Comparison of ENCODE assay signal across 11 cellular contexts in the genomic region with DNA sequence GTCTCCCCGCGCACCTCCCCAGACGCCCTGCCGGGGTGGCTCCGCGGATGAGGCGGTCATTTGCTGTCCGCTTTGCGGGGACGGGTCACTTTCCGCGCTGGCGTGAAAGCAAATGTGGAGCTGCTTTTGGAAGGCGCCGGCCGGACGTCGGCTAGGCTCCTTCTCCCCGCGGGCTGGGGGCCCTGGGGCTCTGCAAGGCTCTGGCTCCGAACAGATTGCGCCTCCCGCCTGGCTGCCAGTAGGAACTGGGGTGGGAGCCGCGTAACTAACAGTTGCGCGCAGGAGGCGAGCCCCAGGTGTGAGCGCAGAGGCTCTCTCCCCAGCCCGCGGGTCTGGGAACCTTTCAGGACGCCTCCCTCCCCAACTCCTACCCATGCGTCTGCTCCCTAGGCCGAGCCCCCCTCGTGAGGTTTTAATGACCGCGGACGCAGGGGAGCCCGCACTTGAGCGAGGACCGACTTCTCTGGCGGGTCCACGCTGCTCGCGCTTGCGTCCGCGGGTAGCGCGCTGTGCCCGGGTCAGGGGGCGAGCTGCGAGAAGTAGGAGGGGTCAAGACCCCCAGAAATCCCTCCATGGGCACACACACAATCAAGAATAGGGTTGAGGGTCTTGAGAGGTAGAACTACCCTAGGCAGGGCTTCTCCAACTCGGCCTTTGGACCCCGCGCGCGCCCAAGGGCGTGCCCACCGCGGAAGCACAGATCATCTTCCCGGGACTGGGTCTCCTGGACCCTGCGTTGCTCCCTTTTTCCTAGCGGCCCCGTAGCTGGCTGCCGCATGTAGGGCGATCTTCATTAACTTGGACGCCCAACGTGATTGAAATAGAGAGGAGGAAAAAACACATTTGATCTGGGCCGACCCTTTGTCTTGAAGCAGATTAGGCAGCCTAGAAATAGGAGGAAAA.
DNase-seq lines count a peak whose midpoint lies in the region; ATAC-seq, FAIRE-seq and TF ChIP-seq lines count a peak whose summit lies in the region.
"Had no signal": no experiment of that assay in that cellular context is flagged by ENCODE, and none has a peak within 500 bp of the region (broad histone marks: within the 10 kb centered on the region; RNA-seq: fewer than 3 reads in every experiment).

No MANE protein-coding gene starts in this region.

- intact Hi-C loops in sigmoid colon (cut with DNase I): loop anchor here (1.0 to 10.0 kb wide), 4 partner anchors 110 to 741 kb away; no protein-coding TSS in a partner anchor

- no peak for TF ChIP-seq CTCF in astrocyte (IDR thresholded peaks at IDR 0.05; ENCODE audit: insufficient read depth, low read depth, low read length)
- no peak for TF ChIP-seq CTCF in sigmoid colon (IDR thresholded peaks at IDR 0.05)

- 3 to 16% methylated on average over 70 of the region's 70 CpGs for WGBS in sigmoid colon, 2 donors

- H3K36me3 Mint-ChIP-seq in astrocyte (ENCODE audit: low read depth, unreplicated experiment): no peaks in the 10 kb centered on the region

- peaks cover 43% of the 10 kb centered on the region for H3K27me3 Mint-ChIP-seq in astrocyte (ENCODE audit: low read depth, unreplicated experiment)

- no peaks in the 10 kb centered on the region for H3K79me2 ChIP-seq in astrocyte (ENCODE audit: insufficient read depth, low read length)

- no peak overlapping the region for H3K27ac Mint-ChIP-seq in astrocyte (ENCODE audit: unreplicated experiment)
- H3K27ac Mint-ChIP-seq: activated naive CD4-positive, alpha-beta T cell treated with anti-CD3 and anti-CD28 coated beads for 36 hours had no signal

- peak overlapping the region; percentile 57 for H3K9ac ChIP-seq in astrocyte (ENCODE audit: low read length)

- H3K4me3 ChIP-seq in astrocyte (ENCODE audit: insufficient read depth, low read depth, low read length) (peak overlapping the region; percentile 49), sigmoid colon (peak overlapping the region; percentile 43 to 73 (median 57))
- H3K4me3 ChIP-seq in effector memory CD4-positive, alpha-beta T cell (ENCODE audit: insufficient read depth, low read depth, low read length, poor library complexity, severe bottlenecking): no peak overlapping the region

- H3K4me1 ChIP-seq in astrocyte (ENCODE audit: insufficient read depth, low read length) (peaks cover 17% of the 10 kb centered on the region), sigmoid colon (peaks cover 0 to 33% (median 21%) of the 10 kb centered on the region in 4 donors)
- no peaks in the 10 kb centered on the region for H3K4me1 ChIP-seq in effector memory CD4-positive, alpha-beta T cell (ENCODE audit: control insufficient read depth, insufficient read depth, low read length, poor library complexity, severe bottlenecking)

- H3K4me1 Mint-ChIP-seq in astrocyte (ENCODE audit: low read depth, unreplicated experiment): peaks cover 6% of the 10 kb centered on the region

- H2AFZ ChIP-seq in astrocyte (ENCODE audit: low read depth, low read length): peak overlapping the region; percentile 45

- ATAC-seq in GM19452 (IDR thresholded peaks at IDR 0.05; ENCODE audit: unreplicated experiment): no peak

- no peaks in the 10 kb centered on the region for H4K20me1 ChIP-seq in astrocyte (ENCODE audit: insufficient read depth, low read length)

- H3K27ac ChIP-seq in astrocyte (ENCODE audit: low read depth, low read length) (no peak overlapping the region), sigmoid colon (peak overlapping the region; percentile 95 to 99 (median 98))
- H3K27ac ChIP-seq in effector memory CD4-positive, alpha-beta T cell (ENCODE audit: insufficient read depth, low read length, poor library complexity, severe bottlenecking): no peak overlapping the region
- H3K27ac ChIP-seq: WERI-Rb-1 had no signal

- no peak for TF ChIP-seq EP300 in sigmoid colon (IDR thresholded peaks at IDR 0.05)

- H3K9me3 Mint-ChIP-seq in astrocyte (ENCODE audit: unreplicated experiment): no peaks in the 10 kb centered on the region
- H3K9me3 Mint-ChIP-seq: activated naive CD4-positive, alpha-beta T cell treated with anti-CD3 and anti-CD28 coated beads for 36 hours had no signal

- DNase-seq in ELF-1 (ENCODE audit: low read depth, low spot score): peak; percentile 74
- DNase-seq in astrocyte (ENCODE audit: low read depth): no peak
- DNase-seq in iPS-NIHi11 (ENCODE audit: low spot score): peak; percentile 52
- DNase-seq in sigmoid colon: peak; percentile 89
- DNase-seq in NCI-H2227 treated with DMSO at 0.1 percent for 48 hours (lab: John Stamatoyannopoulos, UW): no peak
- DNase-seq in NCI-H2196 treated with DMSO at 0.1 percent for 48 hours (lab: John Stamatoyannopoulos, UW; ENCODE audit: unreplicated experiment): no peak
- DNase-seq in effector memory CD4-positive, alpha-beta T cell: no peak
- DNase-seq: activated naive CD4-positive, alpha-beta T cell treated with anti-CD3 and anti-CD28 coated beads for 36 hours; small intestine; WERI-Rb-1 had no signal

- peak; percentile 25 to 39 for TF ChIP-seq POLR2A in sigmoid colon (IDR thresholded peaks at IDR 0.05)

- peaks cover 66% of the 10 kb centered on the region for H3K27me3 ChIP-seq in astrocyte (ENCODE audit: insufficient read depth, low read length)
- H3K27me3 ChIP-seq in sigmoid colon: peaks cover 0 to 3% (median 3%) of the 10 kb centered on the region in 3 donors
- H3K27me3 ChIP-seq in effector memory CD4-positive, alpha-beta T cell (replicated peaks; ENCODE audit: control insufficient read depth, insufficient read depth, low read length, poor library complexity, severe bottlenecking): peaks cover 30% of the 10 kb centered on the region

- H3K9me3 ChIP-seq in astrocyte (ENCODE audit: insufficient read depth, low read depth, low read length) (no peaks in the 10 kb centered on the region), sigmoid colon (no peaks in the 10 kb centered on the region)
- H3K9me3 ChIP-seq in effector memory CD4-positive, alpha-beta T cell (ENCODE audit: control insufficient read depth, low read length): no peaks in the 10 kb centered on the region

- H3K4me3 Mint-ChIP-seq in astrocyte (ENCODE audit: unreplicated experiment): no peak overlapping the region
- H3K4me3 Mint-ChIP-seq: activated naive CD4-positive, alpha-beta T cell treated with anti-CD3 and anti-CD28 coated beads for 36 hours had no signal

- peak overlapping the region; percentile 82 for H3K4me2 ChIP-seq in astrocyte (ENCODE audit: low read length)

- no peaks in the 10 kb centered on the region for H3K36me3 ChIP-seq in astrocyte (ENCODE audit: insufficient read depth, low read length)
- no peaks in the 10 kb centered on the region for H3K36me3 ChIP-seq in sigmoid colon
- H3K36me3 ChIP-seq in effector memory CD4-positive, alpha-beta T cell (ENCODE audit: control insufficient read depth, insufficient read depth, low read length): no peaks in the 10 kb centered on the region
- H3K36me3 ChIP-seq: WERI-Rb-1 had no signal

- no peak for FAIRE-seq in astrocyte (lab: Jason Lieb, UNC)
- FAIRE-seq: small intestine had no signal

Comparison
In these comparisons a context has a peak if more than half of its experiments do, and no peak if none do; other contexts are left out.
1. DNase-seq: peak in ELF-1 (single experiment), iPS-NIHi11 (single experiment) and sigmoid colon (single experiment); none in astrocyte (single experiment), NCI-H2227 treated with DMSO at 0.1 percent for 48 hours (single experiment), NCI-H2196 treated with DMSO at 0.1 percent for 48 hours (single experiment) and effector memory CD4-positive, alpha-beta T cell (0 of 3).
2. H3K27ac ChIP-seq: peak in sigmoid colon (4 of 4); none in astrocyte (single experiment) and effector memory CD4-positive, alpha-beta T cell (single experiment).